10 cellular contexts compared by ENCODE assay signal in the genomic region with DNA sequence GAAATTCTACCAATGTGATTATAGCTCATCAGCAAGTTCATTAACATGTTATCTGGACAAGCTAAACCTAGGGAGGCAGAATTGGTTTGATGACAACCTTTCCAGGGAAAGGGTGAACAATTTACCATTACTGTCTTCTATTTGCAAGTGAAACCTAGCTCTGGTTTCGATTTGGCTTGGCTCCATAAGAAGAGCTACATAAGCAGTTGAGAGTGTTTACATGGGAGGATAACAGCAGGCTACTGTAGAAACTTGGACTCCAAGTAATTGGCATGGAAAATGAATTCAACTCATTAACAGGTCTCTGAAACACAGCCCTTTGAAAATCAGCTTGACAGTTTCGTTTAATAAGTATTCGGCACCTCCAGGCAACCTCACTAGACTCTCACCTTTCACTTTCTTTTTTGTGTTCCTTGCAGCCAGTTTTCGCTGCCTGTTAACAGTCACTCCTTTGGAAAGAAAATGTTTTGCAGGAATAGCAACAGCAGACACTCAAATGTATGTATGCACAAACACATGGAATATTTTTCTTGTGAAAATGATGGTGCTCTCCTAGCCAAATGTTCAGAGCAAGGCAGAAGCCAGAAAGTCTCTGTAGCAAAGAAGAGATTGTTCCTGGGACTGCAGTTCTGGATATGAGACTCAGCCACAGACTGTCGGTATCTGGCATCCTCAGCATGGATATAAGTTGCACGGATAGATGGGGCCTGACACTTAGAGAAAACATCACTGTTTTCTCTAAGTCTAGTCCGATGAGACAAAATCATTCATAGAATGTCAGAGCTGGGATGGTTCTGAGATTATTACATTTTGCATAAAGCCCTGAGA. TPM values are rescaled to one million over a fixed set of nuclear protein-coding genes. Genes with fewer than 3 reads are reported as not detected.
DNase-seq lines count a peak whose midpoint lies in the region; ATAC-seq, FAIRE-seq and TF ChIP-seq lines count a peak whose summit lies in the region.
"Had no signal": no experiment of that assay in that cellular context is flagged by ENCODE, and none has a peak within 500 bp of the region (broad histone marks: within the 10 kb centered on the region; RNA-seq: fewer than 3 reads in every experiment).

No MANE protein-coding gene starts in this region.

- TF ChIP-seq CTCF in GM12875 (IDR thresholded peaks at IDR 0.05; ENCODE audit: borderline replicate concordance, insufficient read depth, low read depth, low read length), result no peak
- TF ChIP-seq CTCF in kidney (IDR thresholded peaks at IDR 0.05; ENCODE audit: borderline replicate concordance, extremely low read depth, insufficient read depth), result no peak

- H3K27ac ChIP-seq in kidney (ENCODE audit: low read depth in 2 of 2, low read length in 2 of 2), result no peak overlapping the region

- no peak overlapping the region for H3K9ac ChIP-seq in kidney (ENCODE audit: low read length in 2 of 2)

- H3K9me3 ChIP-seq in kidney (ENCODE audit: control insufficient read depth in 1 of 2, low read length in 2 of 2), result no peaks in the 10 kb centered on the region

- H3K4me1 ChIP-seq in kidney (ENCODE audit: control insufficient read depth in 1 of 2, insufficient read depth in 1 of 2, low read depth in 1 of 2, low read length in 2 of 2), result no peaks in the 10 kb centered on the region

- ATAC-seq in GM21526 (IDR thresholded peaks at IDR 0.05; ENCODE audit: low FRiP score, unreplicated experiment), result peak; percentile 84
- ATAC-seq: left cardiac atrium had no signal

- DNase-seq in NCI-H460 (ENCODE audit: extremely low read depth, low read depth) (peak; percentile 1), kidney (no peak), mesenteric fat pad (ENCODE audit: low spot score) (no peak), hypothalamus (lab: John Stamatoyannopoulos, UW) (no peak), NCI-H226 (no peak)
- no peak for DNase-seq in stimulated activated CD4-positive, alpha-beta T cell treated with anti-CD3 and anti-CD28 coated beads, Interleukin-15, amount 100 ng/mL, for 24 hours
- DNase-seq: left cardiac atrium had no signal

- no peaks in the 10 kb centered on the region for H3K36me3 ChIP-seq in kidney (ENCODE audit: control insufficient read depth in 1 of 2, insufficient read depth in 2 of 2, low read length in 2 of 2)

- H3K4me3 ChIP-seq in GM12875 (ENCODE audit: low read depth, low read length) (peak overlapping the region; percentile 45), kidney (ENCODE audit: low read length in 2 of 2) (peak overlapping the region; percentile 55 to 60)

- peak; percentile 19 for FAIRE-seq in kidney (lab: Jason Lieb, UNC)

- intact Hi-C loops in kidney (cut with DNase I), result no loop called here

RNA-seq across cellular contexts. Expression of a gene that starts 27.5 kb away (rescaled TPM):
- not detected in 2 replicates for total RNA-seq in NCI-H460 (2014; rRNA removed; shearing (Covaris generic))
- polyA plus RNA-seq in NCI-H460 (2014; cell fraction: nucleus; rRNA removed), result not detected in 2 replicates
- total RNA-seq in kidney (1.1 TPM), mesenteric fat pad (not detected)
- polyA plus RNA-seq in kidney (ENCODE audit: insufficient read depth, low read depth, low replicate concordance), result 1.0 TPM
- total RNA-seq: HT1080, left cardiac atrium had no signal
